ENCODE assay signal across 1 cellular context in the genomic region with DNA sequence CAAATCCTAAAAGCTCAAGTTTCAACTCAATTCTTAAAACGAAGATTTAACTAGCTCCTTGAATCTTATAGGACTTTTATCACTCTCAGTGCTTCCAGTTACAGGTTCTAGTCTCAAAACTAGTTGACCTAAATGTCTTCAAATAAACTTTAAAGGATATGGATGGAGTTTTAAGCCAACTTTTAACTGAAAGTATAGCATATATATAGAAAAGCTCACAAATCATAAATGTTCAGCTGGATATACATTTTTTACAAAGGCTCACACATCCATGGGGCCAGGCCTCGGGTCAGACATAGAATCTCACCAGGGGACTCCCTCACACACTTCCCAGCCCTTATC.
TF ChIP-seq lines count a peak whose summit lies in the region.

No MANE protein-coding gene starts in this region.

TF ChIP-seq in H1, 55 proteins besides CTCF, POLR2A, EP300 and RAD21 (continued from another document):
- TF ChIP-seq, protein P1, sequence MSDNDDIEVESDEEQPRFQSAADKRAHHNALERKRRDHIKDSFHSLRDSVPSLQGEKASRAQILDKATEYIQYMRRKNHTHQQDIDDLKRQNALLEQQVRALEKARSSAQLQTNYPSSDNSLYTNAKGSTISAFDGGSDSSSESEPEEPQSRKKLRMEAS (IDR thresholded peaks at IDR 0.05) = no peak
- TF ChIP-seq SIX5 (IDR thresholded peaks at IDR 0.05; ENCODE audit: low read depth, low read length) (no peak), TCF12 (IDR thresholded peaks at IDR 0.05; ENCODE audit: low read depth, low read length) (no peak), KDM1A (IDR thresholded peaks at IDR 0.05; ENCODE audit: borderline replicate concordance, low read length) (no peak), TEAD4 (IDR thresholded peaks at IDR 0.05; ENCODE audit: low read depth, low read length) (no peak), BACH1 (IDR thresholded peaks at IDR 0.05; ENCODE audit: low read length) (no peak), CBX5 (IDR thresholded peaks at IDR 0.05; ENCODE audit: low read depth, low read length) (no peak)
- TF ChIP-seq, protein P2, sequence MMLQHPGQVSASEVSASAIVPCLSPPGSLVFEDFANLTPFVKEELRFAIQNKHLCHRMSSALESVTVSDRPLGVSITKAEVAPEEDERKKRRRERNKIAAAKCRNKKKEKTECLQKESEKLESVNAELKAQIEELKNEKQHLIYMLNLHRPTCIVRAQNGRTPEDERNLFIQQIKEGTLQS (IDR thresholded peaks at IDR 0.05; ENCODE audit: insufficient read depth, low read depth, low read length) = no peak
